ENCODE assay signal across 8 cellular contexts in genomic region chr10:43160067-43160918, GRCh38. TPM values are rescaled to one million over a fixed set of nuclear protein-coding genes. Genes with fewer than 3 reads are reported as not detected.
DNase-seq lines count a peak whose midpoint lies in the region; ATAC-seq and TF ChIP-seq lines count a peak whose summit lies in the region.

No MANE protein-coding gene starts in this region.

- peaks cover 33% of the 10 kb centered on the region for H3K36me3 ChIP-seq in upper lobe of right lung
- no peaks in the 10 kb centered on the region for H3K36me3 ChIP-seq in ovary

- H3K9me3 ChIP-seq in upper lobe of right lung (no peaks in the 10 kb centered on the region), ovary (no peaks in the 10 kb centered on the region)

- peaks cover 19% of the 10 kb centered on the region for H3K4me1 ChIP-seq in upper lobe of right lung
- H3K4me1 ChIP-seq in ovary (ENCODE audit: insufficient read depth): peaks cover 4% of the 10 kb centered on the region

- TF ChIP-seq POLR2A in ovary (IDR thresholded peaks at IDR 0.05): no peak

- ATAC-seq in GM21786 (IDR thresholded peaks at IDR 0.05; ENCODE audit: unreplicated experiment): peak; percentile 43
- peak; percentile 87 for ATAC-seq in upper lobe of right lung

- DNase-seq in GDM1 (lab: John Stamatoyannopoulos, UW): peak; percentile 8
- DNase-seq in NOMO-1 treated with DMSO at 0.1 percent for 48 hours (lab: John Stamatoyannopoulos, UW; ENCODE audit: unreplicated experiment): peak; percentile 63
- peak; percentile 75 for DNase-seq in fibroblast of gingiva (ENCODE audit: low read depth)
- no peak for DNase-seq in upper lobe of right lung
- no peak for DNase-seq in effector CD4-positive, alpha-beta T cell
- DNase-seq in DMS53 (lab: John Stamatoyannopoulos, UW): no peak
- no peak for DNase-seq in ovary

- H3K27me3 ChIP-seq in upper lobe of right lung: no peaks in the 10 kb centered on the region
- no peaks in the 10 kb centered on the region for H3K27me3 ChIP-seq in ovary

- peak overlapping the region; percentile 2 for H3K27ac ChIP-seq in upper lobe of right lung
- H3K27ac ChIP-seq in ovary: no peak overlapping the region

- no peak for TF ChIP-seq EP300 in ovary (IDR thresholded peaks at IDR 0.05)

- H3K4me3 ChIP-seq in upper lobe of right lung (no peak overlapping the region), ovary (no peak overlapping the region)

- WGBS in ovary, 3 donors: 46 to 57% (median 51%) methylated on average over 1 of the region's 1 CpG

- intact Hi-C loops in upper lobe of right lung (cut with DNase I): no loop called here
- intact Hi-C loops in ovary (cut with DNase I): no loop called here

- TF ChIP-seq CTCF in upper lobe of right lung (IDR thresholded peaks at IDR 0.05): no peak
- TF ChIP-seq CTCF in ovary (IDR thresholded peaks at IDR 0.05): no peak

RNA-seq across cellular contexts. Expression of gene CSGALNACT2, which starts 22.0 kb away (rescaled TPM):
- total RNA-seq in upper lobe of right lung: 40.8 TPM
- total RNA-seq in ovary: 10 to 100 TPM; 17.0 to 27.2 (median 22.3) TPM
- polyA plus RNA-seq in ovary: 10 to 100 TPM; 14.8 to 21.8 TPM

Comparison
In these comparisons a context has a peak if more than half of its experiments do, and no peak if none do; other contexts are left out.
1. DNase-seq: peak in GDM1 (single experiment), NOMO-1 treated with DMSO at 0.1 percent for 48 hours (single experiment) and fibroblast of gingiva (single experiment); none in upper lobe of right lung (single experiment), effector CD4-positive, alpha-beta T cell (single experiment), DMS53 (single experiment) and ovary (0 of 5).